Comparison of ENCODE assay signal across 23 cellular contexts in genomic region chr6:101465871-101466270, GRCh38.
"Had no signal": no experiment of that assay in that cellular context is flagged by ENCODE, and none has a peak within 500 bp of the region (broad histone marks: within the 10 kb centered on the region; RNA-seq: fewer than 3 reads in every experiment).

No MANE protein-coding gene starts in this region.

- DNase-seq: cerebellar nuclear complex; dorsolateral prefrontal cortex; effector CD4-positive, alpha-beta T cell; kidney; mesenchymal stem cell; mucosa of descending colon; naive B cell; pancreas; retina; stimulated activated CD4-positive, alpha-beta T cell treated with anti-CD3 and anti-CD28 coated beads, Interleukin-12 subunit alpha, Interleukin-12 subunit beta, amount 100 ng/mL, for 4 hours; stimulated activated CD4-positive, alpha-beta T cell treated with anti-CD3 and anti-CD28 coated beads, Interleukin-1b, Interleukin-23, amount 100 ng/mL, for 48 hours; stimulated activated CD4-positive, alpha-beta T cell treated with anti-CD3 and anti-CD28 coated beads, Interleukin-4, amount 100 ng/mL, for 1 hour; stimulated activated CD8-positive, alpha-beta memory T cell treated with anti-CD3 and anti-CD28 coated beads, Interleukin-4, amount 100 ng/mL, for 48 hours; stimulated activated naive CD4-positive, alpha-beta T cell; stimulated activated naive CD8-positive, alpha-beta T cell treated with anti-CD3 and anti-CD28 coated beads, Interleukin-15, amount 100 ng/mL, for 72 hours; trophoblast cell had no signal

- H3K4me3 ChIP-seq: dorsolateral prefrontal cortex, hepatocyte, lung, mucosa of descending colon, pancreas, smooth muscle cell, suprapubic skin had no signal

- H3K27ac ChIP-seq: dorsolateral prefrontal cortex, hepatocyte, neutrophil, pancreas, suprapubic skin had no signal

- H3K36me3 ChIP-seq: neutrophil, pancreas, suprapubic skin had no signal

- H3K4me1 ChIP-seq: pancreas, suprapubic skin had no signal

- FAIRE-seq: kidney, pancreas had no signal

- ATAC-seq: mucosa of descending colon; natural killer cell treated with Interleukin-12 subunit alpha and Interleukin-12 subunit beta and Interleukin-15 and Interleukin-18, amount 100 ng/mL, for 72 hours; pancreas; sciatic nerve; stimulated activated naive CD8-positive, alpha-beta T cell treated with anti-CD3 and anti-CD28 coated beads, Interleukin-15, amount 100 ng/mL, for 72 hours had no signal

- H3K27me3 ChIP-seq: dorsolateral prefrontal cortex, hepatocyte, neutrophil, pancreas, suprapubic skin had no signal

- H3K9me3 ChIP-seq: mucosa of descending colon, neutrophil, pancreas, suprapubic skin had no signal
